16 cellular contexts compared by ENCODE assay signal in the genomic region with DNA sequence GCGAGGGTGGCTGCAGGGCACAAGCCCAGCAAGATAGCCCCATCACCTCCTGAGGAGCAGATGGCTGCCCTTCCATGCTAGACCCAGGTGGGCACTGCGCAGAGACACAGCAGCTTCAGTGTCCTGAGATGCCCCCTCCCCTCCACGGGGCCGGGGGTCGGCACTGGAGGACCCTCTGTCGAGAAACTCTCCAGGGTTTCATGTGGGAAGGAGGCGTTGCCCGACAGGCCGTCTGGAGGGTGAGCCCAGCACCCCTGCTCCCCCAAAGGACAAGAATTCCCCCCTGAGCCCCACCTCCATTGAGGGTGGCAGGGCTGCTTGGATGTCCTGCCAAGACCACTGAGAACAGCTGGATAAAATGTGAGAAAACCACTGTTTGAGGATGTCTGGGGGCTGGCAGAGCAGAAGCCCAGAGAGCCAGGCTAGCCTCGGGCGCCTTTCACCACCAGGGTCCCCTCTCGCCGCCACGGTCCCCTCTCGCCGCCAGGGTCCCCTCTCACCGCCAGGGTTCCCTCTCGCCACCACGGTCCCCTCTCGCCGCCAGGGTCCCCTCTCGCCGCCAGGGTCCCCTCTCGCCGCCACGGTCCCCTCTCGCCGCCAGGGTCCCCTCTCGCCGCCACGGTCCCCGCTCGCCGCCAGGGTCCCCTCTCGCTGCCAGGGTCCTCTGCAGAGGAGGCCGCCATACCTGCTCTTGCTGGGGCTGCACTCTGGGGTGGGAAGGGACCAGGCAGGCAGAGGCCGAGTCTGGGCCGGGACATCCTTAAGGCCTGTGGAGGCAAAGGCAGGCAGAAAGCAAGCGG.
"Had no signal": no experiment of that assay in that cellular context is flagged by ENCODE, and none has a peak within 500 bp of the region (broad histone marks: within the 10 kb centered on the region; RNA-seq: fewer than 3 reads in every experiment).

No MANE protein-coding gene starts in this region.

- H3K4me3 Mint-ChIP-seq: activated naive CD8-positive, alpha-beta T cell; brain; nephron progenitor cell had no signal

- FAIRE-seq: frontal cortex had no signal

- H3K9me3 Mint-ChIP-seq: nephron progenitor cell had no signal

- H3K36me3 Mint-ChIP-seq: activated naive CD8-positive, alpha-beta T cell had no signal

- DNase-seq: activated gamma-delta T cell; activated T-cell treated with anti-CD3 and anti-CD28 coated beads, Interleukin-2, amount 50 U/mL, for 1 hour; amniotic stem cell; dermis blood vessel endothelial cell; left colon; mesendoderm; nephron progenitor cell; occipital lobe; stimulated activated CD4-positive, alpha-beta T cell treated with anti-CD3 and anti-CD28 coated beads, Interleukin-15, amount 100 ng/mL, for 24 hours; stimulated activated CD4-positive, alpha-beta T cell treated with anti-CD3 and anti-CD28 coated beads, Interleukin-4, amount 100 ng/mL, for 4 hours; stimulated activated CD8-positive, alpha-beta memory T cell treated with anti-CD3 and anti-CD28 coated beads, Interleukin-4, amount 100 ng/mL, for 48 hours; stimulated activated naive CD4-positive, alpha-beta T cell treated with Interleukin-2 at 50 U/mL for 16 hours had no signal

- H3K27ac Mint-ChIP-seq: activated naive CD8-positive, alpha-beta T cell; brain; nephron progenitor cell had no signal

- H3K27me3 Mint-ChIP-seq: activated naive CD8-positive, alpha-beta T cell had no signal

- H3K4me3 ChIP-seq: SK-N-MC had no signal

- H3K27ac ChIP-seq: SK-N-MC had no signal

- H3K4me1 Mint-ChIP-seq: brain, nephron progenitor cell had no signal
